In genomic region chr2:2933421-2933820, GRCh38 we compare ENCODE assay signal across 21 cellular contexts.
DNase-seq lines count a peak whose midpoint lies in the region; ATAC-seq and TF ChIP-seq lines count a peak whose summit lies in the region.
"Had no signal": no experiment of that assay in that cellular context is flagged by ENCODE, and none has a peak within 500 bp of the region (broad histone marks: within the 10 kb centered on the region; RNA-seq: fewer than 3 reads in every experiment).

No MANE protein-coding gene starts in this region.

- H3K27me3 ChIP-seq in SK-N-SH (ENCODE audit: insufficient read depth) (no peaks in the 10 kb centered on the region), vagina (no peaks in the 10 kb centered on the region), left lung (no peaks in the 10 kb centered on the region)

- TF ChIP-seq EP300 in SK-N-SH (IDR thresholded peaks at IDR 0.05; ENCODE audit: borderline replicate concordance in 1 of 2, low read depth in 1 of 2, low read length in 1 of 2) = no peak

- H3K36me3 ChIP-seq in SK-N-SH (replicated peaks in 1 of 2; ENCODE audit: control insufficient read depth in 1 of 2, insufficient read depth in 2 of 2, low read length in 1 of 2) = no peaks in the 10 kb centered on the region
- no peaks in the 10 kb centered on the region for H3K36me3 ChIP-seq in vagina
- H3K36me3 ChIP-seq in left lung = no peaks in the 10 kb centered on the region

- H3K9ac ChIP-seq in SK-N-SH = no peak overlapping the region

- no peak for TF ChIP-seq RAD21 in SK-N-SH (IDR thresholded peaks at IDR 0.05; ENCODE audit: low read length)

- intact Hi-C loops in vagina (cut with DNase I) = no loop called here
- intact Hi-C loops in left lung (cut with DNase I) = no loop called here

- no peak for TF ChIP-seq POLR2A in vagina (IDR thresholded peaks at IDR 0.05)

- H3F3A ChIP-seq in SK-N-SH (replicated peaks; ENCODE audit: insufficient read depth) = no peaks in the 10 kb centered on the region

- POLR2A ChIA-PET in SK-N-SH (lab: Yijun Ruan, JAX) = interaction anchor here (1.7 kb wide), 1 partner anchor 194 kb away, joined by 6 read pairs; no protein-coding TSS in a partner anchor

- no peak for ATAC-seq in SK-N-SH treated with all-trans-retinoic acid at 6 μM for 48 hours
- no peak for ATAC-seq in GM18511 (IDR thresholded peaks at IDR 0.05; ENCODE audit: unreplicated experiment)
- ATAC-seq in left lung = no peak
- ATAC-seq: K562, PC-3 had no signal

- TF ChIP-seq CTCF in SK-N-SH (IDR thresholded peaks at IDR 0.05) (no peak), vagina (IDR thresholded peaks at IDR 0.05) (no peak), left lung (IDR thresholded peaks at IDR 0.05) (no peak)

- peak; percentile 74 for DNase-seq in SK-N-SH
- peak; percentile 85 for DNase-seq in SK-N-DZ (ENCODE audit: low spot score)
- DNase-seq in islet precursor cell = peak; percentile 45
- peak; percentile 49 to 56 for DNase-seq in vagina (ENCODE audit: extremely low spot score in 2 of 2)
- no peak for DNase-seq in EL
- no peak for DNase-seq in left lung
- DNase-seq: 8988T; Calu3; CD4-positive, alpha-beta memory T cell; HFFc6; NCI-H1105 treated with DMSO at 0.1 percent for 48 hours; NCI-H1694; NCI-H2081 treated with DMSO at 0.1 percent for 48 hours; NCI-H510A; NCI-H774; PC-3; RPMI8226; SIG-M5 had no signal

- H4K20me1 ChIP-seq in SK-N-SH (ENCODE audit: insufficient read depth) = no peaks in the 10 kb centered on the region

- CTCF ChIA-PET in SK-N-SH (lab: Yijun Ruan, JAX) = interaction anchor here (1.2 to 1.6 kb wide), 3 partner anchors 41 to 603 kb away, joined by 3 to 6 read pairs (median 4); partner anchors contain the start of gene MYT1L

- H3K9me3 ChIP-seq in SK-N-SH = peaks cover 6% of the 10 kb centered on the region; the same call in 1 of the 2 replicates
- H3K9me3 ChIP-seq in vagina = no peaks in the 10 kb centered on the region
- H3K9me3 ChIP-seq in left lung = peaks cover 0 to 14% of the 10 kb centered on the region in 2 donors

- no peak overlapping the region for H3K4me2 ChIP-seq in SK-N-SH

- 40% methylated on average over 13 of the region's 15 CpGs for WGBS in SK-N-SH (ENCODE audit: low lambda C conversion rate)

- no peak overlapping the region for H3K4me3 ChIP-seq in SK-N-SH (ENCODE audit: low read depth in 2 of 2, low read length in 1 of 2)
- H3K4me3 ChIP-seq in vagina = no peak overlapping the region
- no peak overlapping the region for H3K4me3 ChIP-seq in left lung
- H3K4me3 ChIP-seq: K562 had no signal

- H3K4me1 ChIP-seq in SK-N-SH (ENCODE audit: control insufficient read depth in 1 of 2, insufficient read depth in 2 of 2, low read depth in 1 of 2, low read length in 1 of 2) = peaks cover 0 to 32% of the 10 kb centered on the region in 2 experiments; a peak in 2 of 4 replicates
- H3K4me1 ChIP-seq in vagina = no peaks in the 10 kb centered on the region
- H3K4me1 ChIP-seq in left lung = no peaks in the 10 kb centered on the region

- no peaks in the 10 kb centered on the region for H3K9me2 ChIP-seq in SK-N-SH

- no peaks in the 10 kb centered on the region for H3K79me2 ChIP-seq in SK-N-SH (ENCODE audit: insufficient read depth)

- H3K27ac ChIP-seq in SK-N-SH (ENCODE audit: low read depth in 2 of 2, low read length in 1 of 2) (peak overlapping the region in 1 of 2 experiments; percentile 91; a peak in 2 of 4 replicates), vagina (no peak overlapping the region), left lung (no peak overlapping the region)

- no peak overlapping the region for H2AFZ ChIP-seq in SK-N-SH (ENCODE audit: low read depth)

TF ChIP-seq in SK-N-SH, 30 proteins besides CTCF, POLR2A, EP300 and RAD21 (continues in another document):
- TF ChIP-seq NFIC (IDR thresholded peaks at IDR 0.05; ENCODE audit: borderline replicate concordance) (no peak), MEF2A (IDR thresholded peaks at IDR 0.05; ENCODE audit: borderline replicate concordance, low read depth) (no peak), TAF1 (IDR thresholded peaks at IDR 0.05; ENCODE audit: borderline replicate concordance, low read depth, low read length) (no peak), TCF12 (IDR thresholded peaks at IDR 0.05) (no peak), USF1 (IDR thresholded peaks at IDR 0.05; ENCODE audit: borderline replicate concordance, low read depth) (no peak), SIN3A (IDR thresholded peaks at IDR 0.05; ENCODE audit: borderline replicate concordance, low read depth, low read length) (no peak), POLR2AphosphoS5 (IDR thresholded peaks at IDR 0.05; ENCODE audit: low read depth, low read length) (no peak), YY1 (IDR thresholded peaks at IDR 0.05; ENCODE audit: low read depth) (no peak), JUND (IDR thresholded peaks at IDR 0.05) (no peak), GATA2 (CRISPR knock-in tag; IDR thresholded peaks at IDR 0.05) (no peak; the same call in 1 of the 2 replicates), FOXJ3 (CRISPR knock-in tag; IDR thresholded peaks at IDR 0.05) (no peak; the same call in 1 of the 2 replicates)
- TF ChIP-seq, protein P1, sequence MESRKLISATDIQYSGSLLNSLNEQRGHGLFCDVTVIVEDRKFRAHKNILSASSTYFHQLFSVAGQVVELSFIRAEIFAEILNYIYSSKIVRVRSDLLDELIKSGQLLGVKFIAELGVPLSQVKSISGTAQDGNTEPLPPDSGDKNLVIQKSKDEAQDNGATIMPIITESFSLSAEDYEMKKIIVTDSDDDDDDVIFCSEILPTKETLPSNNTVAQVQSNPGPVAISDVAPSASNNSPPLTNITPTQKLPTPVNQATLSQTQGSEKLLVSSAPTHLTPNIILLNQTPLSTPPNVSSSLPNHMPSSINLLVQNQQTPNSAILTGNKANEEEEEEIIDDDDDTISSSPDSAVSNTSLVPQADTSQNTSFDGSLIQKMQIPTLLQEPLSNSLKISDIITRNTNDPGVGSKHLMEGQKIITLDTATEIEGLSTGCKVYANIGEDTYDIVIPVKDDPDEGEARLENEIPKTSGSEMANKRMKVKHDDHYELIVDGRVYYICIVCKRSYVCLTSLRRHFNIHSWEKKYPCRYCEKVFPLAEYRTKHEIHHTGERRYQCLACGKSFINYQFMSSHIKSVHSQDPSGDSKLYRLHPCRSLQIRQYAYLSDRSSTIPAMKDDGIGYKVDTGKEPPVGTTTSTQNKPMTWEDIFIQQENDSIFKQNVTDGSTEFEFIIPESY (IDR thresholded peaks at IDR 0.05; ENCODE audit: borderline replicate concordance, low read depth) = no peak

TF ChIP-seq in SK-N-SH treated with all-trans-retinoic acid at 6 μM for 48 hours, 23 proteins besides CTCF, POLR2A, EP300 and RAD21 (continues in another document):
- TF ChIP-seq ZNF565 (CRISPR knock-in tag; conservative IDR thresholded peaks at IDR 0.05; ENCODE audit: low read depth) (no peak), ZC3H10 (CRISPR knock-in tag; IDR thresholded peaks at IDR 0.05) (no peak), TCF4 (CRISPR knock-in tag; IDR thresholded peaks at IDR 0.05; ENCODE audit: borderline replicate concordance) (no peak), CSDC2 (CRISPR knock-in tag; IDR thresholded peaks at IDR 0.05) (no peak), ZNF8 (CRISPR knock-in tag; IDR thresholded peaks at IDR 0.05) (no peak), ESRRG (CRISPR knock-in tag; IDR thresholded peaks at IDR 0.05) (no peak), TOX (CRISPR knock-in tag; IDR thresholded peaks at IDR 0.05; ENCODE audit: borderline replicate concordance) (no peak), ISL1 (CRISPR knock-in tag; IDR thresholded peaks at IDR 0.05) (no peak), ZFP30 (CRISPR knock-in tag; IDR thresholded peaks at IDR 0.05) (no peak), RARB (CRISPR knock-in tag; IDR thresholded peaks at IDR 0.05) (no peak), ZNF70 (CRISPR knock-in tag; IDR thresholded peaks at IDR 0.05) (no peak), ARNTL (CRISPR knock-in tag; IDR thresholded peaks at IDR 0.05; ENCODE audit: borderline replicate concordance, low read depth) (no peak), ZFP3 (CRISPR knock-in tag; IDR thresholded peaks at IDR 0.05) (no peak), PPARA (CRISPR knock-in tag; IDR thresholded peaks at IDR 0.05; ENCODE audit: borderline replicate concordance) (no peak), GLIS3 (CRISPR knock-in tag; IDR thresholded peaks at IDR 0.05) (no peak)
- TF ChIP-seq, protein P2, sequence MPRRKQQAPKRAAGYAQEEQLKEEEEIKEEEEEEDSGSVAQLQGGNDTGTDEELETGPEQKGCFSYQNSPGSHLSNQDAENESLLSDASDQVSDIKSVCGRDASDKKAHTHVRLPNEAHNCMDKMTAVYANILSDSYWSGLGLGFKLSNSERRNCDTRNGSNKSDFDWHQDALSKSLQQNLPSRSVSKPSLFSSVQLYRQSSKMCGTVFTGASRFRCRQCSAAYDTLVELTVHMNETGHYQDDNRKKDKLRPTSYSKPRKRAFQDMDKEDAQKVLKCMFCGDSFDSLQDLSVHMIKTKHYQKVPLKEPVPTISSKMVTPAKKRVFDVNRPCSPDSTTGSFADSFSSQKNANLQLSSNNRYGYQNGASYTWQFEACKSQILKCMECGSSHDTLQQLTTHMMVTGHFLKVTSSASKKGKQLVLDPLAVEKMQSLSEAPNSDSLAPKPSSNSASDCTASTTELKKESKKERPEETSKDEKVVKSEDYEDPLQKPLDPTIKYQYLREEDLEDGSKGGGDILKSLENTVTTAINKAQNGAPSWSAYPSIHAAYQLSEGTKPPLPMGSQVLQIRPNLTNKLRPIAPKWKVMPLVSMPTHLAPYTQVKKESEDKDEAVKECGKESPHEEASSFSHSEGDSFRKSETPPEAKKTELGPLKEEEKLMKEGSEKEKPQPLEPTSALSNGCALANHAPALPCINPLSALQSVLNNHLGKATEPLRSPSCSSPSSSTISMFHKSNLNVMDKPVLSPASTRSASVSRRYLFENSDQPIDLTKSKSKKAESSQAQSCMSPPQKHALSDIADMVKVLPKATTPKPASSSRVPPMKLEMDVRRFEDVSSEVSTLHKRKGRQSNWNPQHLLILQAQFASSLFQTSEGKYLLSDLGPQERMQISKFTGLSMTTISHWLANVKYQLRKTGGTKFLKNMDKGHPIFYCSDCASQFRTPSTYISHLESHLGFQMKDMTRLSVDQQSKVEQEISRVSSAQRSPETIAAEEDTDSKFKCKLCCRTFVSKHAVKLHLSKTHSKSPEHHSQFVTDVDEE (CRISPR knock-in tag; IDR thresholded peaks at IDR 0.05) = no peak

Comparison
In these comparisons a context has a peak if more than half of its experiments do, and no peak if none do; other contexts are left out.
1. DNase-seq: peak in SK-N-SH (single experiment), SK-N-DZ (single experiment), islet precursor cell (single experiment) and vagina (2 of 2); none in EL (single experiment) and left lung (0 of 2).